In the genomic region with DNA sequence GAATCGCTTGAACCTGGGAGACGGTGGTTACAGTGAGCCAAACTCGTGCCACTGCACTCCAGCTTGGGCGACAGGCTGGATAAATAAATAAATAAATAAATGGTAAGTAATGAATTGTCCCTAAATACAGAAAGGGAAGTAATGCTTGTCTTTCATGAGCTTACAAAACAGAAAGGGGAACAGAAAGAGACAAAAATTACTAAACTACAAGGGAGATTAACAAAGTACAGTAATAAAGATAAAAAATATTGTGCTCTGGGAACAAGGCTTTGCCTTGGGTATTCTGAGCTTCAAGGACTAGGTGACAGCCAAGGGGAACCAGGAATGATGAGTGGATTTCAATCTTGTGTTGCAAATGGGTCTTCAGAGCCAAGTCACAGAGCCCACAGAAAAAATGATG, we compare ENCODE assay signal across 15 cellular contexts. TPM values are rescaled to one million over a fixed set of nuclear protein-coding genes. Genes with fewer than 3 reads are reported as not detected.
DNase-seq lines count a peak whose midpoint lies in the region; ATAC-seq lines count a peak whose summit lies in the region.
"Had no signal": no experiment of that assay in that cellular context is flagged by ENCODE, and none has a peak within 500 bp of the region (broad histone marks: within the 10 kb centered on the region; RNA-seq: fewer than 3 reads in every experiment).

No MANE protein-coding gene starts in this region.

- H3K4me1 Mint-ChIP-seq in CD8-positive, alpha-beta memory T cell, result no peaks in the 10 kb centered on the region
- H3K4me1 Mint-ChIP-seq in stimulated activated naive CD8-positive, alpha-beta T cell treated with anti-CD3 and anti-CD28 coated beads, Interleukin-15, amount 100 ng/mL, for 72 hours, result no peaks in the 10 kb centered on the region
- H3K4me1 Mint-ChIP-seq: central memory CD8-positive, alpha-beta T cell had no signal

- H3K9me3 Mint-ChIP-seq in CD8-positive, alpha-beta memory T cell, result no peaks in the 10 kb centered on the region
- H3K9me3 Mint-ChIP-seq in stimulated activated naive CD8-positive, alpha-beta T cell treated with anti-CD3 and anti-CD28 coated beads, Interleukin-15, amount 100 ng/mL, for 72 hours, result no peaks in the 10 kb centered on the region
- H3K9me3 Mint-ChIP-seq: activated T-cell treated with anti-CD3 and anti-CD28 coated beads, Interleukin-2, amount 50 U/mL, for 4 hours; central memory CD8-positive, alpha-beta T cell had no signal

- no peaks in the 10 kb centered on the region for H3K9me3 ChIP-seq in CD8-positive, alpha-beta memory T cell (ENCODE audit: low read length)
- H3K9me3 ChIP-seq: uterus had no signal

- no peaks in the 10 kb centered on the region for H3K27me3 ChIP-seq in CD8-positive, alpha-beta memory T cell (ENCODE audit: insufficient read depth, low read length, poor library complexity, severe bottlenecking)
- H3K27me3 ChIP-seq: uterus had no signal

- H3K27ac Mint-ChIP-seq in CD8-positive, alpha-beta memory T cell, result no peak overlapping the region
- no peak overlapping the region for H3K27ac Mint-ChIP-seq in stimulated activated naive CD8-positive, alpha-beta T cell treated with anti-CD3 and anti-CD28 coated beads, Interleukin-15, amount 100 ng/mL, for 72 hours

- DNase-seq in germinal center (ENCODE audit: low spot score) (peak; percentile 21), NCI-H146 treated with DMSO at 0.1 percent for 48 hours (lab: John Stamatoyannopoulos, UW; ENCODE audit: unreplicated experiment) (no peak), GM19238 (ENCODE audit: insufficient read length, low spot score) (no peak)
- DNase-seq in CD8-positive, alpha-beta memory T cell, result no peak
- DNase-seq in stimulated activated naive CD8-positive, alpha-beta T cell treated with anti-CD3 and anti-CD28 coated beads, Interleukin-15, amount 100 ng/mL, for 72 hours, result no peak
- DNase-seq: activated T-cell treated with anti-CD3 and anti-CD28 coated beads, Interleukin-2, amount 50 U/mL, for 4 hours; left ventricle myocardium superior; T-helper 2 cell; uterus had no signal

- ATAC-seq in GM18867 (IDR thresholded peaks at IDR 0.05; ENCODE audit: unreplicated experiment) (peak; percentile 83), GM21737 (IDR thresholded peaks at IDR 0.05; ENCODE audit: unreplicated experiment) (peak; percentile 85), HG03354 (IDR thresholded peaks at IDR 0.05; ENCODE audit: poor library complexity, severe bottlenecking, unreplicated experiment) (peak; percentile 85)
- no peak for ATAC-seq in stimulated activated naive CD8-positive, alpha-beta T cell treated with anti-CD3 and anti-CD28 coated beads, Interleukin-15, amount 100 ng/mL, for 72 hours
- ATAC-seq: activated T-cell treated with anti-CD3 and anti-CD28 coated beads, Interleukin-2, amount 50 U/mL, for 4 hours; K562; left ventricle myocardium superior had no signal

- peaks cover 0 to 2% of the 10 kb centered on the region in 2 donors for H3K27me3 Mint-ChIP-seq in CD8-positive, alpha-beta memory T cell
- H3K27me3 Mint-ChIP-seq in stimulated activated naive CD8-positive, alpha-beta T cell treated with anti-CD3 and anti-CD28 coated beads, Interleukin-15, amount 100 ng/mL, for 72 hours, result no peaks in the 10 kb centered on the region
- H3K27me3 Mint-ChIP-seq: central memory CD8-positive, alpha-beta T cell had no signal

- H3K4me1 ChIP-seq in CD8-positive, alpha-beta memory T cell (ENCODE audit: insufficient read depth, low read length), result no peaks in the 10 kb centered on the region
- H3K4me1 ChIP-seq: parathyroid adenoma, uterus had no signal

- no peak overlapping the region for H3K4me3 ChIP-seq in CD8-positive, alpha-beta memory T cell (ENCODE audit: low read length)
- H3K4me3 ChIP-seq: K562, uterus had no signal

- CTCF ChIA-PET in CD8-positive, alpha-beta memory T cell (lab: Charles Lee), result no interaction called here

- H3K4me3 Mint-ChIP-seq in CD8-positive, alpha-beta memory T cell, result no peak overlapping the region
- no peak overlapping the region for H3K4me3 Mint-ChIP-seq in stimulated activated naive CD8-positive, alpha-beta T cell treated with anti-CD3 and anti-CD28 coated beads, Interleukin-15, amount 100 ng/mL, for 72 hours
- H3K4me3 Mint-ChIP-seq: activated T-cell treated with anti-CD3 and anti-CD28 coated beads, Interleukin-2, amount 50 U/mL, for 4 hours; central memory CD8-positive, alpha-beta T cell had no signal

- POLR2A ChIA-PET in CD8-positive, alpha-beta memory T cell (lab: Charles Lee), result no interaction called here

- no peak overlapping the region for H3K27ac ChIP-seq in CD8-positive, alpha-beta memory T cell (ENCODE audit: low read depth, low read length)
- H3K27ac ChIP-seq: parathyroid adenoma, uterus had no signal

- no peaks in the 10 kb centered on the region for H3K36me3 ChIP-seq in CD8-positive, alpha-beta memory T cell (ENCODE audit: insufficient read depth, low read length)
- H3K36me3 ChIP-seq: uterus had no signal

- no peaks in the 10 kb centered on the region for H3K36me3 Mint-ChIP-seq in CD8-positive, alpha-beta memory T cell

RNA-seq across cellular contexts. Expression of a gene that starts 9.2 kb away (rescaled TPM):
- total RNA-seq in CD8-positive, alpha-beta memory T cell, result 10 to 100 TPM; 17.5 to 18.6 TPM
- 20.9 TPM for polyA plus RNA-seq in CD8-positive, alpha-beta memory T cell

RNA-seq across cellular contexts. Expression of a gene that starts 34.0 kb away (rescaled TPM):
- 10 to 100 TPM; 19.3 to 19.6 TPM for total RNA-seq in CD8-positive, alpha-beta memory T cell
- polyA plus RNA-seq in CD8-positive, alpha-beta memory T cell, result 41.9 TPM
